ENCODE assay signal across 3 cellular contexts in the genomic region with DNA sequence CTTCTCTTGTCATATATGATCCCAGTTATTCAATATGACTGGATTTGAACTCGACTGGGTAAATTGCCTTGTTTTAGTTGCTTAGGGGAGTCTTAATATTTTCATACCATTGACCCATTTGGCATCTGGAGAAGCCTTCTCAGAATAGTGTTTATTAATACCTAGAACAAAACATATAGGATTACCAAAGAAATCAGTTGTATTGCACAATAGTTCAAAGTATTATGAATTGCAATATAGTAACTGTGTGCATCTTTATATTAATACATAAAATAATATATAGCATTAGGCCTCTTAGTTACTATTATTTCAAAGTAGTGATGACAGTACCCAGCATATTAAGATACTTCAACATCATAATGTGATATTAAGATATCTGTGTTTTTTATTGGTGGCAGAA.
TF ChIP-seq lines count a peak whose summit lies in the region.

No MANE protein-coding gene starts in this region.

TF ChIP-seq in HepG2, 621 proteins besides CTCF, POLR2A, EP300 and RAD21 (continued from another document):
- TF ChIP-seq CEBPB (IDR thresholded peaks at IDR 0.05; ENCODE audit: borderline replicate concordance, low read depth, low read length) (peak; percentile 87), ZNF564 (CRISPR knock-in tag; IDR thresholded peaks at IDR 0.05) (no peak)

TF ChIP-seq in Ishikawa, 13 proteins besides CTCF, POLR2A, EP300 and RAD21 (continued from another document):
- TF ChIP-seq, protein P1, sequence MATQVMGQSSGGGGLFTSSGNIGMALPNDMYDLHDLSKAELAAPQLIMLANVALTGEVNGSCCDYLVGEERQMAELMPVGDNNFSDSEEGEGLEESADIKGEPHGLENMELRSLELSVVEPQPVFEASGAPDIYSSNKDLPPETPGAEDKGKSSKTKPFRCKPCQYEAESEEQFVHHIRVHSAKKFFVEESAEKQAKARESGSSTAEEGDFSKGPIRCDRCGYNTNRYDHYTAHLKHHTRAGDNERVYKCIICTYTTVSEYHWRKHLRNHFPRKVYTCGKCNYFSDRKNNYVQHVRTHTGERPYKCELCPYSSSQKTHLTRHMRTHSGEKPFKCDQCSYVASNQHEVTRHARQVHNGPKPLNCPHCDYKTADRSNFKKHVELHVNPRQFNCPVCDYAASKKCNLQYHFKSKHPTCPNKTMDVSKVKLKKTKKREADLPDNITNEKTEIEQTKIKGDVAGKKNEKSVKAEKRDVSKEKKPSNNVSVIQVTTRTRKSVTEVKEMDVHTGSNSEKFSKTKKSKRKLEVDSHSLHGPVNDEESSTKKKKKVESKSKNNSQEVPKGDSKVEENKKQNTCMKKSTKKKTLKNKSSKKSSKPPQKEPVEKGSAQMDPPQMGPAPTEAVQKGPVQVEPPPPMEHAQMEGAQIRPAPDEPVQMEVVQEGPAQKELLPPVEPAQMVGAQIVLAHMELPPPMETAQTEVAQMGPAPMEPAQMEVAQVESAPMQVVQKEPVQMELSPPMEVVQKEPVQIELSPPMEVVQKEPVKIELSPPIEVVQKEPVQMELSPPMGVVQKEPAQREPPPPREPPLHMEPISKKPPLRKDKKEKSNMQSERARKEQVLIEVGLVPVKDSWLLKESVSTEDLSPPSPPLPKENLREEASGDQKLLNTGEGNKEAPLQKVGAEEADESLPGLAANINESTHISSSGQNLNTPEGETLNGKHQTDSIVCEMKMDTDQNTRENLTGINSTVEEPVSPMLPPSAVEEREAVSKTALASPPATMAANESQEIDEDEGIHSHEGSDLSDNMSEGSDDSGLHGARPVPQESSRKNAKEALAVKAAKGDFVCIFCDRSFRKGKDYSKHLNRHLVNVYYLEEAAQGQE (IDR thresholded peaks at IDR 0.05; ENCODE audit: low read depth), result no peak

TF ChIP-seq in SK-N-SH treated with all-trans-retinoic acid at 6 μM for 48 hours, 23 proteins besides CTCF, POLR2A, EP300 and RAD21 (continued from another document):
- TF ChIP-seq TSHZ2 (CRISPR knock-in tag; IDR thresholded peaks at IDR 0.05) (no peak), ZC3H10 (CRISPR knock-in tag; IDR thresholded peaks at IDR 0.05) (no peak), ZNF565 (CRISPR knock-in tag; conservative IDR thresholded peaks at IDR 0.05; ENCODE audit: low read depth) (no peak), ZFP3 (CRISPR knock-in tag; IDR thresholded peaks at IDR 0.05) (no peak), TCF4 (CRISPR knock-in tag; IDR thresholded peaks at IDR 0.05; ENCODE audit: borderline replicate concordance) (no peak), ZNF70 (CRISPR knock-in tag; IDR thresholded peaks at IDR 0.05) (no peak), ISL1 (CRISPR knock-in tag; IDR thresholded peaks at IDR 0.05) (no peak)
